ENCODE assay signal across 5 cellular contexts in the genomic region with DNA sequence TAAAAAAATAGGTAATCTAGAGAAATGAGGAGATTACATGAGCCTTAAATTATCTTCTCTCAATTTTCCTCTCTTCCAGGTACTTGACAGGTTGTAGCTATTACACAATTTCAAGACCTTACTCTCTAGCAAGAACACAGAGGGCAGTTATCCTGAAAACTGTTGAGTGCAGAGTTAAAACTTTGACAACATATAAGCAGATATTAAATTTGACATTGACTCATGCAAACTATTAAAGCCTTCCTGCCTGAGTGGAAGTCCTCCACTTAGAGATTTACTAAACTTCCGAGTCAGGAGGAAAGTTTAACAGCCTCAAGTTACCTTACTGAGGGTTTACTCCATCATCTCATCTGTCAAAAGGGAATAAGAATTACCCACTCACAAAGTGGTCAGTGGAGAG.
"Had no signal": no experiment of that assay in that cellular context is flagged by ENCODE, and none has a peak within 500 bp of the region (broad histone marks: within the 10 kb centered on the region; RNA-seq: fewer than 3 reads in every experiment).

No MANE protein-coding gene starts in this region.

- DNase-seq: H9, HCEC 1CT, IMR-90, KBM-7 had no signal

- ATAC-seq: GM23338 had no signal

- H3K4me3 ChIP-seq: GM23338 had no signal
